Comparison of ENCODE assay signal across 12 cellular contexts in genomic region chr9:127991017-127991756, GRCh38. TPM values are rescaled to one million over a fixed set of nuclear protein-coding genes. Genes with fewer than 3 reads are reported as not detected.
DNase-seq lines count a peak whose midpoint lies in the region; ATAC-seq and TF ChIP-seq lines count a peak whose summit lies in the region.
"Had no signal": no experiment of that assay in that cellular context is flagged by ENCODE, and none has a peak within 500 bp of the region (broad histone marks: within the 10 kb centered on the region; RNA-seq: fewer than 3 reads in every experiment).

No MANE protein-coding gene starts in this region.

- H3K36me3 ChIP-seq in esophagus (ENCODE audit: control insufficient read depth in 2 of 2, insufficient read depth in 2 of 2, low read length in 1 of 2): no peaks in the 10 kb centered on the region
- H3K36me3 ChIP-seq: ovary had no signal

- peak; percentile 45 for DNase-seq in NCI-H510A treated with DMSO at 0.1 percent for 48 hours (lab: John Stamatoyannopoulos, UW)
- no peak for DNase-seq in NCI-H510A (lab: John Stamatoyannopoulos, UW)
- peak; percentile 96 for DNase-seq in NCI-H748 (lab: John Stamatoyannopoulos, UW; ENCODE audit: unreplicated experiment)
- no peak for DNase-seq in stimulated activated effector memory CD8-positive, alpha-beta T cell treated with anti-CD3 and anti-CD28 coated beads, Interleukin-12 subunit alpha, Interleukin-12 subunit beta, amount 100 ng/mL, for 72 hours (ENCODE audit: low spot score in 2 of 2)
- DNase-seq in dorsolateral prefrontal cortex: no peak
- DNase-seq in NOMO-1 (lab: John Stamatoyannopoulos, UW; ENCODE audit: unreplicated experiment in 2 of 2): no peak
- DNase-seq: activated CD4-positive, alpha-beta memory T cell treated with anti-CD3 and anti-CD28 coated beads for 36 hours; GOT3; hypothalamus had no signal

- H3K4me1 ChIP-seq in esophagus (ENCODE audit: control insufficient read depth in 2 of 2, insufficient read depth in 2 of 2, low read length in 1 of 2): peaks cover 2 to 5% of the 10 kb centered on the region in 2 donors

- H3K4me3 ChIP-seq in esophagus (ENCODE audit: low read depth in 1 of 2, low read length in 2 of 2) (no peak overlapping the region), dorsolateral prefrontal cortex (no peak overlapping the region)
- H3K4me3 ChIP-seq: ovary had no signal

- H3K4me1 Mint-ChIP-seq in stimulated activated effector memory CD8-positive, alpha-beta T cell treated with anti-CD3 and anti-CD28 coated beads, Interleukin-12 subunit alpha, Interleukin-12 subunit beta, amount 100 ng/mL, for 72 hours: peaks cover 4% of the 10 kb centered on the region

- no peaks in the 10 kb centered on the region for H3K36me3 Mint-ChIP-seq in stimulated activated effector memory CD8-positive, alpha-beta T cell treated with anti-CD3 and anti-CD28 coated beads, Interleukin-12 subunit alpha, Interleukin-12 subunit beta, amount 100 ng/mL, for 72 hours
- H3K36me3 Mint-ChIP-seq: activated CD4-positive, alpha-beta memory T cell treated with anti-CD3 and anti-CD28 coated beads for 36 hours had no signal

- H3K27ac Mint-ChIP-seq in stimulated activated effector memory CD8-positive, alpha-beta T cell treated with anti-CD3 and anti-CD28 coated beads, Interleukin-12 subunit alpha, Interleukin-12 subunit beta, amount 100 ng/mL, for 72 hours: no peak overlapping the region
- H3K27ac Mint-ChIP-seq: activated CD4-positive, alpha-beta memory T cell treated with anti-CD3 and anti-CD28 coated beads for 36 hours had no signal

- no peaks in the 10 kb centered on the region for H3K9me3 Mint-ChIP-seq in stimulated activated effector memory CD8-positive, alpha-beta T cell treated with anti-CD3 and anti-CD28 coated beads, Interleukin-12 subunit alpha, Interleukin-12 subunit beta, amount 100 ng/mL, for 72 hours
- H3K9me3 Mint-ChIP-seq: activated CD4-positive, alpha-beta memory T cell treated with anti-CD3 and anti-CD28 coated beads for 36 hours had no signal

- H3K9me3 ChIP-seq in esophagus (ENCODE audit: control insufficient read depth in 2 of 2, insufficient read depth in 1 of 2, low read depth in 1 of 2, low read length in 1 of 2): no peaks in the 10 kb centered on the region
- H3K9me3 ChIP-seq: ovary had no signal

- intact Hi-C loops in dorsolateral prefrontal cortex (cut with DNase I): no loop called here

- TF ChIP-seq CTCF in dorsolateral prefrontal cortex (IDR thresholded peaks at IDR 0.05 in 54 of 56, conservative IDR thresholded peaks at IDR 0.05 in 2 of 56; ENCODE audit: low read depth in 1 of 56, partially characterized antibody in 56 of 56): no peak

- WGBS in esophagus, 2 donors: 44 to 48% methylated on average over 10 of the region's 10 CpGs

- H3K27ac ChIP-seq in esophagus (ENCODE audit: low read depth in 2 of 2, low read length in 1 of 2) (peak overlapping the region; percentile 17 to 64), dorsolateral prefrontal cortex (no peak overlapping the region)
- H3K27ac ChIP-seq: ovary had no signal

- H3K4me3 Mint-ChIP-seq in stimulated activated effector memory CD8-positive, alpha-beta T cell treated with anti-CD3 and anti-CD28 coated beads, Interleukin-12 subunit alpha, Interleukin-12 subunit beta, amount 100 ng/mL, for 72 hours: no peak overlapping the region
- H3K4me3 Mint-ChIP-seq: activated CD4-positive, alpha-beta memory T cell treated with anti-CD3 and anti-CD28 coated beads for 36 hours had no signal

- peak; percentile 50 for ATAC-seq in stimulated activated effector memory CD8-positive, alpha-beta T cell treated with anti-CD3 and anti-CD28 coated beads, Interleukin-12 subunit alpha, Interleukin-12 subunit beta, amount 100 ng/mL, for 72 hours
- no peak for ATAC-seq in GM18868 (IDR thresholded peaks at IDR 0.05; ENCODE audit: unreplicated experiment)

- H3K27me3 ChIP-seq in esophagus (ENCODE audit: control insufficient read depth in 1 of 2, insufficient read depth in 2 of 2, low read length in 2 of 2) (no peaks in the 10 kb centered on the region), dorsolateral prefrontal cortex (no peaks in the 10 kb centered on the region)
- H3K27me3 ChIP-seq: ovary had no signal

RNA-seq across cellular contexts. Expression of gene EEIG1, which starts 10.4 kb away (rescaled TPM):
- polyA plus RNA-seq in esophagus: 10 to 100 TPM; 34.3 to 53.1 TPM
- total RNA-seq in dorsolateral prefrontal cortex: 100 to 1,000 TPM in 117 of 120 experiments, 10 to 100 TPM in 3; 73.1 to 300 (median 141) TPM

RNA-seq across cellular contexts. Expression of gene DPM2, which starts 53.5 kb away (rescaled TPM):
- polyA plus RNA-seq in esophagus: 10 to 100 TPM; 25.2 to 28.2 TPM
- total RNA-seq in dorsolateral prefrontal cortex: 10 to 100 TPM; 23.7 to 41.9 (median 31.9) TPM

Comparison
In these comparisons a context has a peak if more than half of its experiments do, and no peak if none do; other contexts are left out.
1. DNase-seq: peak in NCI-H510A treated with DMSO at 0.1 percent for 48 hours (single experiment) and NCI-H748 (single experiment); none in NCI-H510A (single experiment), stimulated activated effector memory CD8-positive, alpha-beta T cell treated with anti-CD3 and anti-CD28 coated beads, Interleukin-12 subunit alpha, Interleukin-12 subunit beta, amount 100 ng/mL, for 72 hours (0 of 2), dorsolateral prefrontal cortex (0 of 10) and NOMO-1 (0 of 2).
2. H3K27ac ChIP-seq: peak in esophagus (2 of 2); none in dorsolateral prefrontal cortex (0 of 59).